14 cellular contexts compared by ENCODE assay signal in genomic region chr17:9401434-9401833, GRCh38.
A peak's percentile ranks its signal among the peaks of the same experiment; 100 is the strongest.
DNase-seq lines count a peak whose midpoint lies in the region; ATAC-seq and TF ChIP-seq lines count a peak whose summit lies in the region.
"Had no signal": no experiment of that assay in that cellular context is flagged by ENCODE, and none has a peak within 500 bp of the region (broad histone marks: within the 10 kb centered on the region; RNA-seq: fewer than 3 reads in every experiment).

No MANE protein-coding gene starts in this region.

- ATAC-seq in SK-N-SH treated with all-trans-retinoic acid at 6 μM for 48 hours: peak; percentile 92
- ATAC-seq in Right ventricle myocardium inferior: no peak

- no peak overlapping the region for H3K4me3 ChIP-seq in skeletal muscle tissue (ENCODE audit: low read length in 3 of 3)
- H3K4me3 ChIP-seq: spleen had no signal

- H3K27me3 ChIP-seq in skeletal muscle tissue (ENCODE audit: control insufficient read depth in 3 of 3, insufficient read depth in 3 of 3, low read length in 3 of 3): no peaks in the 10 kb centered on the region
- H3K27me3 ChIP-seq: spleen had no signal

- no peak for TF ChIP-seq CTCF in GM10248 (IDR thresholded peaks at IDR 0.05; ENCODE audit: control extremely low read depth, extremely low read depth, low read depth, missing control alignments)

- peak; percentile 19 for DNase-seq in HS-5 (ENCODE audit: low read depth)
- peak; percentile 73 for DNase-seq in glomerular visceral epithelial cell (ENCODE audit: extremely low spot score)
- DNase-seq in GM10248 (ENCODE audit: extremely low spot score): no peak
- DNase-seq in Right ventricle myocardium inferior (ENCODE audit: missing footprints): no peak
- no peak for DNase-seq in UCSD-AML1 (lab: John Stamatoyannopoulos, UW; ENCODE audit: unreplicated experiment)
- DNase-seq: activated CD4-positive, alpha-beta T cell treated with anti-CD3 and anti-CD28 coated beads for 48 hours; H7; kidney; NCI-H187; NK-92 treated with Interleukin-12 subunit alpha and Interleukin-12 subunit beta, amount 100 ng/mL, for 24 hours; spleen; T-helper 1 cell had no signal

- H3K36me3 ChIP-seq in skeletal muscle tissue (ENCODE audit: control insufficient read depth in 3 of 3, insufficient read depth in 3 of 3, low read length in 3 of 3): peaks cover 0 to 2% (median 0%) of the 10 kb centered on the region in 3 donors

- H3K27ac ChIP-seq in skeletal muscle tissue (ENCODE audit: low read depth, low read length): peak overlapping the region; percentile 25
- H3K27ac ChIP-seq: spleen had no signal

- H3K9me3 ChIP-seq in skeletal muscle tissue (ENCODE audit: control insufficient read depth in 3 of 3, low read length in 3 of 3): no peaks in the 10 kb centered on the region
- H3K9me3 ChIP-seq: spleen had no signal

- intact Hi-C loops in Right ventricle myocardium inferior (cut with DNase I): no loop called here

- CTCF ChIA-PET in GM10248 (lab: Yijun Ruan, JAX): interaction anchor here (0.9 kb wide), 2 partner anchors 12 to 382 kb away, joined by 3 read pairs; no protein-coding TSS in a partner anchor

- H3K4me1 ChIP-seq in skeletal muscle tissue (ENCODE audit: control insufficient read depth in 3 of 3, insufficient read depth in 3 of 3, low read length in 3 of 3): peaks cover 0 to 5% (median 2%) of the 10 kb centered on the region in 3 donors
- H3K4me1 ChIP-seq: spleen had no signal

- POLR2A ChIA-PET in GM10248 (lab: Yijun Ruan, JAX): no interaction called here

- no peak overlapping the region for H3K9ac ChIP-seq in skeletal muscle tissue (ENCODE audit: low read depth in 1 of 3, low read length in 3 of 3)

TF ChIP-seq in SK-N-SH treated with all-trans-retinoic acid at 6 μM for 48 hours, 23 proteins besides CTCF, POLR2A, EP300 and RAD21:
- no peak for TF ChIP-seq BACH2 (CRISPR knock-in tag; IDR thresholded peaks at IDR 0.05; ENCODE audit: borderline replicate concordance)
- TF ChIP-seq ISL1 (CRISPR knock-in tag; IDR thresholded peaks at IDR 0.05): peak; percentile 43

Comparison
In these comparisons a context has a peak if more than half of its experiments do, and no peak if none do; other contexts are left out.
1. DNase-seq: peak in HS-5 (single experiment) and glomerular visceral epithelial cell (single experiment); none in GM10248 (single experiment), Right ventricle myocardium inferior (single experiment) and UCSD-AML1 (single experiment).